In the genomic region with DNA sequence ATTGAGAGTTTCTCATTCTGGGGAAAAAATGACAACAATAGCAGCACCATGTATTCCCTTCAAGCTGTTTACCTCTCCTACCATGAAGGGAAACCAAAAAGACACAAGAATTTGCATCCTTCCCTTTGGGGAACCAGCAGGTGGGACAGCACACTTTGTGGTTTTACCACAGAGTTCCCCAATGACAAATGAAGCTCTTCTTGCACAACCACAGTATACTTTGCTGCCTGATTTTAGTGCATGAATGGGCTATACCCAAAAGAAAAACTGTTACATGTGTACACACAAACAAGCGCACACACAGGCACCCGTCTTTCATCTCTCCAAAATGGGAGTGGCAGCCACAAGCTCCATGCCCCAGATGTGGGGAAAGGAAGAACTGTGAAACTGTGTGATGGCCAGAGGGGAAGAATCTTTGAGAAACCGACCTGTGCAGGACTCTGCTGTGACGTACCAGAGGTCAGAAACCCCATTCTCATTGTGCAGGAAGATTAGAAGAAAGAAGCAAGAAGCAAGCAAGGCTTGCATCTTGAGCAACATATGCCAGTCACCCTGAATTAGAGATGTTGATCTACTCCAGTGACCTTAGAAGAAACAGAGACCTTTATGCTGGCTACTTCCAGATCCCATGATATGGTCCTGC, we compare ENCODE assay signal across 8 cellular contexts. TPM values are rescaled to one million over a fixed set of nuclear protein-coding genes. Genes with fewer than 3 reads are reported as not detected.
DNase-seq lines count a peak whose midpoint lies in the region; ATAC-seq and FAIRE-seq lines count a peak whose summit lies in the region.

No MANE protein-coding gene starts in this region.

- H3K4me2 ChIP-seq in BLaER1 treated with 17β-estradiol and CSF1 and Interleukin-3, amounts not matched to agents 10 nM and 100 nM, result peak overlapping the region; percentile 65 to 93 (median 83)

- peak overlapping the region in 10 of 11 experiments; percentile 36 to 82 (median 70); a peak in 19 of 22 replicates for H3K27ac ChIP-seq in BLaER1 treated with 17β-estradiol and CSF1 and Interleukin-3, amounts not matched to agents 10 nM and 100 nM

- H3K9ac ChIP-seq in BLaER1 treated with 17β-estradiol and CSF1 and Interleukin-3, amounts not matched to agents 10 nM and 100 nM, result peak overlapping the region in 9 of 11 experiments; percentile 10 to 68 (median 47); a peak in 14 of 22 replicates

- H3K36me3 Mint-ChIP-seq in activated T-helper 17 cell treated with anti-CD3 and anti-CD28 coated beads, Interleukin-2, amount 50 U/mL, for 72 hours (ENCODE audit: low read depth), result no peaks in the 10 kb centered on the region

- H4K20me1 ChIP-seq in BLaER1 treated with 17β-estradiol and CSF1 and Interleukin-3, amounts not matched to agents 10 nM and 100 nM, result no peaks in the 10 kb centered on the region

- no peaks in the 10 kb centered on the region for H3K36me3 ChIP-seq in BLaER1 treated with 17β-estradiol and CSF1 and Interleukin-3, amounts not matched to agents 10 nM and 100 nM

- peaks cover 8% of the 10 kb centered on the region for H3K27me3 Mint-ChIP-seq in activated T-helper 17 cell treated with anti-CD3 and anti-CD28 coated beads, Interleukin-2, amount 50 U/mL, for 72 hours

- H3K9me3 ChIP-seq in BLaER1 treated with 17β-estradiol and CSF1 and Interleukin-3, amounts not matched to agents 10 nM and 100 nM (replicated peaks in 1 of 11), result peaks cover 0 to 5% (median 3%) of the 10 kb centered on the region in 11 experiments; a peak in 8 of 22 replicates

- peak overlapping the region in 5 of 10 experiments; percentile 12 to 20 (median 15); a peak in 4 of 20 replicates for H3K4me3 ChIP-seq in BLaER1 treated with 17β-estradiol and CSF1 and Interleukin-3, amounts not matched to agents 10 nM and 100 nM

- H3K9me3 Mint-ChIP-seq in activated T-helper 17 cell treated with anti-CD3 and anti-CD28 coated beads, Interleukin-2, amount 50 U/mL, for 72 hours, result no peaks in the 10 kb centered on the region

- no peaks in the 10 kb centered on the region for H3K27me3 ChIP-seq in BLaER1 treated with 17β-estradiol and CSF1 and Interleukin-3, amounts not matched to agents 10 nM and 100 nM

- FAIRE-seq in urothelium cell line (lab: Jason Lieb, UNC), result no peak

- ATAC-seq in GM19467 (IDR thresholded peaks at IDR 0.05; ENCODE audit: unreplicated experiment), result peak; percentile 65
- peak; percentile 66 for ATAC-seq in HG03460 (IDR thresholded peaks at IDR 0.05; ENCODE audit: unreplicated experiment)
- ATAC-seq in activated T-helper 17 cell treated with anti-CD3 and anti-CD28 coated beads, Interleukin-2, amount 50 U/mL, for 72 hours (replicated peaks), result peak; percentile 79
- no peak for ATAC-seq in HG02970 (IDR thresholded peaks at IDR 0.05; ENCODE audit: low FRiP score, unreplicated experiment)

- peaks cover 38 to 46% (median 42%) of the 10 kb centered on the region in 10 experiments for H3K4me1 ChIP-seq in BLaER1 treated with 17β-estradiol and CSF1 and Interleukin-3, amounts not matched to agents 10 nM and 100 nM

- DNase-seq in hepatic stellate cell (ENCODE audit: low spot score) (no peak), NCI-H2029 treated with DMSO at 0.1 percent for 48 hours (lab: John Stamatoyannopoulos, UW) (no peak), urothelium cell line (ENCODE audit: low spot score) (no peak)

- peak overlapping the region; percentile 78 for H3K27ac Mint-ChIP-seq in activated T-helper 17 cell treated with anti-CD3 and anti-CD28 coated beads, Interleukin-2, amount 50 U/mL, for 72 hours

- peak overlapping the region; percentile 58 for H3K4me3 Mint-ChIP-seq in activated T-helper 17 cell treated with anti-CD3 and anti-CD28 coated beads, Interleukin-2, amount 50 U/mL, for 72 hours

- H3K4me1 Mint-ChIP-seq in activated T-helper 17 cell treated with anti-CD3 and anti-CD28 coated beads, Interleukin-2, amount 50 U/mL, for 72 hours, result peaks cover 10% of the 10 kb centered on the region

RNA-seq across cellular contexts. Expression of gene MAML3, which starts 2.7 kb away (rescaled TPM):
- 1 to 10 TPM in 1 of 2 donors, under 1 TPM in 1; 0.98 to 1.3 TPM for total RNA-seq in activated T-helper 17 cell treated with anti-CD3 and anti-CD28 coated beads, Interleukin-2, amount 50 U/mL, for 72 hours
